In the genomic region with DNA sequence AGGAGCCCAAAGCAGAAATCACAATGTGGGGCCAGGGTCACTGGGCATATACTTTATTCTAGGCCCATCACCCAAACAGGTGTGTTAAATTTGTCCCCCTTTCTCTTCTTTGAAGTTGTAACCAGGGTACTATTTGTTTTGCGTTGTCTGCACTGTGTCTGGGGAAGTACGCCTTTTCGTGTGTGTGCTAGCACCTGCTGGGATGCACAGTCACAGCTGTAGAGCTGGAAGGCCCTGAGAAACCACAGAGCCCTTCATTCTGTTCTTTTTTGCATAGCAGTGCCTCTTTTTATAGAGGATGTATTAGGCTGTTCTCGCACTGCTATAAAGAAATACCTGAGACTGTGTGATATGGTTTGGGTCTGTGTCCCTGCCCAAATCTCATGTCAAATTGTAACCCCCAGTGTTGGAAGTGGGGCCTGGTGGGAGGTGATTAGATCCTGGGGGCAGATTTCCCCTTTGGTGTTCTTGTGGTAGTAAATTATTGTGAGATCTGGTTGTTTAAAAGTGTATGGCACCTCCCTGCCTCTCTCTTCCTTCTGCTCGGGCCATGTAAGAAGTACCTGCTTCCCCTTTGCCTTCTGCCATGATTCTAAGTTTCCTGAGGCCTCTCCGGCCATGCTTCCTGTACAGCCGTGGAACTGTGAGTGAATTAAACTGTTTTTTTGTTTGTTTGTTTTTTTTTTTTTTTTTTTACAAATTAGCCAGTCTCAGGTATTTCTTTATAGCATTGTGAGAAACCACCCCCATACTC, we compare ENCODE assay signal across 1 cellular context.
TF ChIP-seq lines count a peak whose summit lies in the region.

No MANE protein-coding gene starts in this region.

TF ChIP-seq in HepG2, 621 proteins besides CTCF, POLR2A, EP300 and RAD21:
- TF ChIP-seq CHCHD3 (CRISPR knock-in tag; IDR thresholded peaks at IDR 0.05) (no peak), HNRNPL (IDR thresholded peaks at IDR 0.05; ENCODE audit: low read depth, low read length) (no peak), GATA4 (IDR thresholded peaks at IDR 0.05; ENCODE audit: borderline replicate concordance, low read depth) (no peak), MBD4 (IDR thresholded peaks at IDR 0.05; ENCODE audit: borderline replicate concordance, low read length) (no peak), ZNF432 (CRISPR knock-in tag; IDR thresholded peaks at IDR 0.05; ENCODE audit: borderline replicate concordance) (no peak)
- TF ChIP-seq, protein P1, sequence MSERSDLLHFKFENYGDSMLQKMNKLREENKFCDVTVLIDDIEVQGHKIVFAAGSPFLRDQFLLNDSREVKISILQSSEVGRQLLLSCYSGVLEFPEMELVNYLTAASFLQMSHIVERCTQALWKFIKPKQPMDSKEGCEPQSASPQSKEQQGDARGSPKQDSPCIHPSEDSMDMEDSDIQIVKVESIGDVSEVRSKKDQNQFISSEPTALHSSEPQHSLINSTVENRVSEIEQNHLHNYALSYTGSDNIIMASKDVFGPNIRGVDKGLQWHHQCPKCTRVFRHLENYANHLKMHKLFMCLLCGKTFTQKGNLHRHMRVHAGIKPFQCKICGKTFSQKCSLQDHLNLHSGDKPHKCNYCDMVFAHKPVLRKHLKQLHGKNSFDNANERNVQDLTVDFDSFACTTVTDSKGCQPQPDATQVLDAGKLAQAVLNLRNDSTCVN (CRISPR knock-in tag; IDR thresholded peaks at IDR 0.05; ENCODE audit: borderline replicate concordance) = no peak
- TF ChIP-seq, protein P2, sequence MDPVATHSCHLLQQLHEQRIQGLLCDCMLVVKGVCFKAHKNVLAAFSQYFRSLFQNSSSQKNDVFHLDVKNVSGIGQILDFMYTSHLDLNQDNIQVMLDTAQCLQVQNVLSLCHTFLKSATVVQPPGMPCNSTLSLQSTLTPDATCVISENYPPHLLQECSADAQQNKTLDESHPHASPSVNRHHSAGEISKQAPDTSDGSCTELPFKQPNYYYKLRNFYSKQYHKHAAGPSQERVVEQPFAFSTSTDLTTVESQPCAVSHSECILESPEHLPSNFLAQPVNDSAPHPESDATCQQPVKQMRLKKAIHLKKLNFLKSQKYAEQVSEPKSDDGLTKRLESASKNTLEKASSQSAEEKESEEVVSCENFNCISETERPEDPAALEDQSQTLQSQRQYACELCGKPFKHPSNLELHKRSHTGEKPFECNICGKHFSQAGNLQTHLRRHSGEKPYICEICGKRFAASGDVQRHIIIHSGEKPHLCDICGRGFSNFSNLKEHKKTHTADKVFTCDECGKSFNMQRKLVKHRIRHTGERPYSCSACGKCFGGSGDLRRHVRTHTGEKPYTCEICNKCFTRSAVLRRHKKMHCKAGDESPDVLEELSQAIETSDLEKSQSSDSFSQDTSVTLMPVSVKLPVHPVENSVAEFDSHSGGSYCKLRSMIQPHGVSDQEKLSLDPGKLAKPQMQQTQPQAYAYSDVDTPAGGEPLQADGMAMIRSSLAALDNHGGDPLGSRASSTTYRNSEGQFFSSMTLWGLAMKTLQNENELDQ (CRISPR knock-in tag; IDR thresholded peaks at IDR 0.05; ENCODE audit: borderline replicate concordance) = no peak
